1 cellular context compared by ENCODE assay signal in the genomic region with DNA sequence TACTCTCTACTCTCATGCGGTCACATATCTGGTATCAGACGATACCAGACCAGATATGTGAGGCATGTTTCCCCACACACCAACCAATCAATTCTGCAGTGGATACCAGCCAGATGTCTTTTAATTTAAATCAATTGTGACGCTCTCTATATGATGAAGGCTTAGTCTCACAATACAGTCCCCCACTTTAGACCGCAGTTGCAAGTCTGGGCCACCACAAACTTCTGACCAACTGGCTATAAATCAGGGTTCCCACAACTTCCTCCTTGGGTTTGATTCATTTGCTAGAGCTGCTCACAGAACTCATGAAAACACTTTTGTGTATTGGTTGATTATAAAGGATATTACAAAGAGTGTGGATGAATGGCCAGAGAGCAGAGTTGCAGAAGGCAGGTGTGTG.
TF ChIP-seq lines count a peak whose summit lies in the region.

No MANE protein-coding gene starts in this region.

TF ChIP-seq in WTC11, 78 proteins besides CTCF, POLR2A, EP300 and RAD21 (continued from another document):
- no peak for TF ChIP-seq AFF4 (CRISPR knock-in tag; IDR thresholded peaks at IDR 0.05; ENCODE audit: borderline replicate concordance)
- no peak for TF ChIP-seq ERG (CRISPR knock-in tag; IDR thresholded peaks at IDR 0.05)
- no peak for TF ChIP-seq GRHL2 (CRISPR knock-in tag; IDR thresholded peaks at IDR 0.05; ENCODE audit: insufficient replicate concordance, severe bottlenecking)
- no peak for TF ChIP-seq KAT7 (CRISPR knock-in tag; IDR thresholded peaks at IDR 0.05; ENCODE audit: borderline replicate concordance)
- TF ChIP-seq MXD4 (CRISPR knock-in tag; IDR thresholded peaks at IDR 0.05; ENCODE audit: borderline replicate concordance), result no peak
- TF ChIP-seq EMX1 (CRISPR knock-in tag; IDR thresholded peaks at IDR 0.05), result no peak
